In the genomic region with DNA sequence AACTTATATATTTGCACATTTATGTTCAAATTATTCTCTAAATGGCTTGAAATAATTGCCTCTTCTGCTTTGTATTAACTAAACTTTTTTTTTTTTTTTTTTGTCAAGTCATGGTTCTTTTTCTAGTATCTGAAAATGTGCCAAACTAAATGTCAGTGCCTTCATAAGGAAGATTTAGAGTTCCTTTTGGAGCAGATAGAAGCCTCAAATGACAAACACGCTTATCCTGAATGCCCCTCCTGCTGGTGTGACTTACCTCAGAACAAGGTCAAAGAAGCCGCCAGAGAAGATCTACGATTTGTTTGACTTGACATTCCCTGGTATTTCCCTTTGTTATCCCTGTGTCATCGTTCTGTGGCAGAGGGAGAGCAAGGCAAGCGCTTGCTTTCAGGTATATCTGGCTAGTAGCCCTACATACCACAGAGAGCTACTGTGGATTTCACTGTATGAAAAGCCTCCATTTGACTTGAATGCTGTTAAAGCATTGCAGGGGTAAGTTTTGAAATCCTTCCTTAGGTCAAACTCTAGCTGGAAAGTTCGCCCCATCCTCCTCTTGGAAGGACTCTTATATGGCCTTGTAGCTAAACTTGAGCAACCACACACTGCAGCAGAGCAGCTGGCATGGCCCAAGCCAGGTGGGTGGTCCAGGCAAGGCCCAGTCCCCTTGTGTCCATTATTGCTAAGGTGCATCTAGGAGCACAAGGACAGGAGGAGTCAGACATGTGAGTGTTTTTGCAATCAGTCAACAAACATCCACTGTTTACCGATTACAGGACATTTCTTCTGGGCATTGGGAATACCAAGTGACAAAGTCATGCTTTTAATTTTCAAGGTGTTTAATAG, we compare ENCODE assay signal across 1 cellular context.
TF ChIP-seq lines count a peak whose summit lies in the region.

No MANE protein-coding gene starts in this region.

TF ChIP-seq in HepG2, 621 proteins besides CTCF, POLR2A, EP300 and RAD21 (continued from another document and continues in another):
- TF ChIP-seq ZNF431 (CRISPR knock-in tag; IDR thresholded peaks at IDR 0.05; ENCODE audit: borderline replicate concordance, low read depth) = 0 out of 2 replicates have a peak, but pooled peaks have one; percentile 26
- no peak for TF ChIP-seq ZNF883 (CRISPR knock-in tag; IDR thresholded peaks at IDR 0.05; ENCODE audit: not compliant biosample characterization)
- TF ChIP-seq HCFC1 (IDR thresholded peaks at IDR 0.05; ENCODE audit: low read depth, low read length) = no peak
- TF ChIP-seq JUND (CRISPR knock-in tag; IDR thresholded peaks at IDR 0.05) = 0 out of 2 replicates have a peak, but pooled peaks have one; percentile 38
- no peak for TF ChIP-seq SKI (IDR thresholded peaks at IDR 0.05; ENCODE audit: partially characterized antibody)
- TF ChIP-seq ZNF713 (CRISPR knock-in tag; IDR thresholded peaks at IDR 0.05) = no peak
- TF ChIP-seq ZBTB7B (CRISPR knock-in tag; IDR thresholded peaks at IDR 0.05) = peak; percentile 23; the same call in 1 of the 2 replicates
- TF ChIP-seq, protein P1, sequence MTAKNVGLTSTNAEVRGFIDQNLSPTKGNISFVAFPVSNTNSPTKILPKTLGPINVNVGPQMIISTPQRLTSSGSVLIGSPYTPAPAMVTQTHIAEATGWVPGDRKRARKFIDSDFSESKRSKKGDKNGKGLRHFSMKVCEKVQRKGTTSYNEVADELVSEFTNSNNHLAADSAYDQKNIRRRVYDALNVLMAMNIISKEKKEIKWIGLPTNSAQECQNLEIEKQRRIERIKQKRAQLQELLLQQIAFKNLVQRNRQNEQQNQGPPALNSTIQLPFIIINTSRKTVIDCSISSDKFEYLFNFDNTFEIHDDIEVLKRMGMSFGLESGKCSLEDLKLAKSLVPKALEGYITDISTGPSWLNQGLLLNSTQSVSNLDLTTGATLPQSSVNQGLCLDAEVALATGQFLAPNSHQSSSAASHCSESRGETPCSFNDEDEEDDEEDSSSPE (CRISPR knock-in tag; IDR thresholded peaks at IDR 0.05) = peak; percentile 56; the same call in 1 of the 2 replicates
- TF ChIP-seq ZNF207 (IDR thresholded peaks at IDR 0.05; ENCODE audit: borderline replicate concordance) = no peak
- no peak for TF ChIP-seq RBAK (CRISPR knock-in tag; IDR thresholded peaks at IDR 0.05)
- no peak for TF ChIP-seq ZNF678 (CRISPR knock-in tag; IDR thresholded peaks at IDR 0.05)
- TF ChIP-seq SALL2 (CRISPR knock-in tag; IDR thresholded peaks at IDR 0.05) = no peak
- no peak for TF ChIP-seq SYNCRIP (IDR thresholded peaks at IDR 0.05; ENCODE audit: insufficient read depth, low read depth, low read length)
- no peak for TF ChIP-seq ZNF230 (CRISPR knock-in tag; IDR thresholded peaks at IDR 0.05)
- TF ChIP-seq, protein P2, sequence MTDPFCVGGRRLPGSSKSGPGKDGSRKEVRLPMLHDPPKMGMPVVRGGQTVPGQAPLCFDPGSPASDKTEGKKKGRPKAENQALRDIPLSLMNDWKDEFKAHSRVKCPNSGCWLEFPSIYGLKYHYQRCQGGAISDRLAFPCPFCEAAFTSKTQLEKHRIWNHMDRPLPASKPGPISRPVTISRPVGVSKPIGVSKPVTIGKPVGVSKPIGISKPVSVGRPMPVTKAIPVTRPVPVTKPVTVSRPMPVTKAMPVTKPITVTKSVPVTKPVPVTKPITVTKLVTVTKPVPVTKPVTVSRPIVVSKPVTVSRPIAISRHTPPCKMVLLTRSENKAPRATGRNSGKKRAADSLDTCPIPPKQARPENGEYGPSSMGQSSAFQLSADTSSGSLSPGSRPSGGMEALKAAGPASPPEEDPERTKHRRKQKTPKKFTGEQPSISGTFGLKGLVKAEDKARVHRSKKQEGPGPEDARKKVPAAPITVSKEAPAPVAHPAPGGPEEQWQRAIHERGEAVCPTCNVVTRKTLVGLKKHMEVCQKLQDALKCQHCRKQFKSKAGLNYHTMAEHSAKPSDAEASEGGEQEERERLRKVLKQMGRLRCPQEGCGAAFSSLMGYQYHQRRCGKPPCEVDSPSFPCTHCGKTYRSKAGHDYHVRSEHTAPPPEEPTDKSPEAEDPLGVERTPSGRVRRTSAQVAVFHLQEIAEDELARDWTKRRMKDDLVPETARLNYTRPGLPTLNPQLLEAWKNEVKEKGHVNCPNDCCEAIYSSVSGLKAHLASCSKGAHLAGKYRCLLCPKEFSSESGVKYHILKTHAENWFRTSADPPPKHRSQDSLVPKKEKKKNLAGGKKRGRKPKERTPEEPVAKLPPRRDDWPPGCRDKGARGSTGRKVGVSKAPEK (CRISPR knock-in tag; IDR thresholded peaks at IDR 0.05; ENCODE audit: borderline replicate concordance) = no peak
- no peak for TF ChIP-seq ZNF549 (CRISPR knock-in tag; IDR thresholded peaks at IDR 0.05)
- TF ChIP-seq EED (CRISPR knock-in tag; IDR thresholded peaks at IDR 0.05) = no peak
- no peak for TF ChIP-seq ZNF274 (CRISPR knock-in tag; IDR thresholded peaks at IDR 0.05)
- TF ChIP-seq XBP1 (CRISPR knock-in tag; IDR thresholded peaks at IDR 0.05) = no peak
- TF ChIP-seq, protein P3, sequence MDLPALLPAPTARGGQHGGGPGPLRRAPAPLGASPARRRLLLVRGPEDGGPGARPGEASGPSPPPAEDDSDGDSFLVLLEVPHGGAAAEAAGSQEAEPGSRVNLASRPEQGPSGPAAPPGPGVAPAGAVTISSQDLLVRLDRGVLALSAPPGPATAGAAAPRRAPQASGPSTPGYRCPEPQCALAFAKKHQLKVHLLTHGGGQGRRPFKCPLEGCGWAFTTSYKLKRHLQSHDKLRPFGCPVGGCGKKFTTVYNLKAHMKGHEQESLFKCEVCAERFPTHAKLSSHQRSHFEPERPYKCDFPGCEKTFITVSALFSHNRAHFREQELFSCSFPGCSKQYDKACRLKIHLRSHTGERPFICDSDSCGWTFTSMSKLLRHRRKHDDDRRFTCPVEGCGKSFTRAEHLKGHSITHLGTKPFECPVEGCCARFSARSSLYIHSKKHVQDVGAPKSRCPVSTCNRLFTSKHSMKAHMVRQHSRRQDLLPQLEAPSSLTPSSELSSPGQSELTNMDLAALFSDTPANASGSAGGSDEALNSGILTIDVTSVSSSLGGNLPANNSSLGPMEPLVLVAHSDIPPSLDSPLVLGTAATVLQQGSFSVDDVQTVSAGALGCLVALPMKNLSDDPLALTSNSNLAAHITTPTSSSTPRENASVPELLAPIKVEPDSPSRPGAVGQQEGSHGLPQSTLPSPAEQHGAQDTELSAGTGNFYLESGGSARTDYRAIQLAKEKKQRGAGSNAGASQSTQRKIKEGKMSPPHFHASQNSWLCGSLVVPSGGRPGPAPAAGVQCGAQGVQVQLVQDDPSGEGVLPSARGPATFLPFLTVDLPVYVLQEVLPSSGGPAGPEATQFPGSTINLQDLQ (CRISPR knock-in tag; IDR thresholded peaks at IDR 0.05) = no peak
- TF ChIP-seq, protein P4, sequence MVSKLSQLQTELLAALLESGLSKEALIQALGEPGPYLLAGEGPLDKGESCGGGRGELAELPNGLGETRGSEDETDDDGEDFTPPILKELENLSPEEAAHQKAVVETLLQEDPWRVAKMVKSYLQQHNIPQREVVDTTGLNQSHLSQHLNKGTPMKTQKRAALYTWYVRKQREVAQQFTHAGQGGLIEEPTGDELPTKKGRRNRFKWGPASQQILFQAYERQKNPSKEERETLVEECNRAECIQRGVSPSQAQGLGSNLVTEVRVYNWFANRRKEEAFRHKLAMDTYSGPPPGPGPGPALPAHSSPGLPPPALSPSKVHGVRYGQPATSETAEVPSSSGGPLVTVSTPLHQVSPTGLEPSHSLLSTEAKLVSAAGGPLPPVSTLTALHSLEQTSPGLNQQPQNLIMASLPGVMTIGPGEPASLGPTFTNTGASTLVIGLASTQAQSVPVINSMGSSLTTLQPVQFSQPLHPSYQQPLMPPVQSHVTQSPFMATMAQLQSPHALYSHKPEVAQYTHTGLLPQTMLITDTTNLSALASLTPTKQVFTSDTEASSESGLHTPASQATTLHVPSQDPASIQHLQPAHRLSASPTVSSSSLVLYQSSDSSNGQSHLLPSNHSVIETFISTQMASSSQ (IDR thresholded peaks at IDR 0.05; ENCODE audit: low read depth) = peak; percentile 19; the same call in 1 of the 2 replicates
- TF ChIP-seq, protein P4 (CRISPR knock-in tag; IDR thresholded peaks at IDR 0.05; ENCODE audit: borderline replicate concordance) = peak; percentile 78; the same call in 1 of the 2 replicates
- TF ChIP-seq, protein P5, sequence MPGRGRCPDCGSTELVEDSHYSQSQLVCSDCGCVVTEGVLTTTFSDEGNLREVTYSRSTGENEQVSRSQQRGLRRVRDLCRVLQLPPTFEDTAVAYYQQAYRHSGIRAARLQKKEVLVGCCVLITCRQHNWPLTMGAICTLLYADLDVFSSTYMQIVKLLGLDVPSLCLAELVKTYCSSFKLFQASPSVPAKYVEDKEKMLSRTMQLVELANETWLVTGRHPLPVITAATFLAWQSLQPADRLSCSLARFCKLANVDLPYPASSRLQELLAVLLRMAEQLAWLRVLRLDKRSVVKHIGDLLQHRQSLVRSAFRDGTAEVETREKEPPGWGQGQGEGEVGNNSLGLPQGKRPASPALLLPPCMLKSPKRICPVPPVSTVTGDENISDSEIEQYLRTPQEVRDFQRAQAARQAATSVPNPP (CRISPR knock-in tag; IDR thresholded peaks at IDR 0.05) = no peak
- TF ChIP-seq ZNF235 (CRISPR knock-in tag; IDR thresholded peaks at IDR 0.05; ENCODE audit: borderline replicate concordance) = no peak
- TF ChIP-seq ZNF543 (CRISPR knock-in tag; IDR thresholded peaks at IDR 0.05) = no peak
- no peak for TF ChIP-seq ZNF773 (CRISPR knock-in tag; IDR thresholded peaks at IDR 0.05; ENCODE audit: borderline replicate concordance)
- TF ChIP-seq ELF3 (CRISPR knock-in tag; IDR thresholded peaks at IDR 0.05) = peak; percentile 62
- no peak for TF ChIP-seq TSC22D2 (CRISPR knock-in tag; IDR thresholded peaks at IDR 0.05; ENCODE audit: borderline replicate concordance)
- 0 out of 2 replicates have a peak, but pooled peaks have one; percentile 27 for TF ChIP-seq ZNF264 (CRISPR knock-in tag; IDR thresholded peaks at IDR 0.05)
- TF ChIP-seq YEATS2 (CRISPR knock-in tag; IDR thresholded peaks at IDR 0.05; ENCODE audit: borderline replicate concordance) = no peak
- TF ChIP-seq, protein P6, sequence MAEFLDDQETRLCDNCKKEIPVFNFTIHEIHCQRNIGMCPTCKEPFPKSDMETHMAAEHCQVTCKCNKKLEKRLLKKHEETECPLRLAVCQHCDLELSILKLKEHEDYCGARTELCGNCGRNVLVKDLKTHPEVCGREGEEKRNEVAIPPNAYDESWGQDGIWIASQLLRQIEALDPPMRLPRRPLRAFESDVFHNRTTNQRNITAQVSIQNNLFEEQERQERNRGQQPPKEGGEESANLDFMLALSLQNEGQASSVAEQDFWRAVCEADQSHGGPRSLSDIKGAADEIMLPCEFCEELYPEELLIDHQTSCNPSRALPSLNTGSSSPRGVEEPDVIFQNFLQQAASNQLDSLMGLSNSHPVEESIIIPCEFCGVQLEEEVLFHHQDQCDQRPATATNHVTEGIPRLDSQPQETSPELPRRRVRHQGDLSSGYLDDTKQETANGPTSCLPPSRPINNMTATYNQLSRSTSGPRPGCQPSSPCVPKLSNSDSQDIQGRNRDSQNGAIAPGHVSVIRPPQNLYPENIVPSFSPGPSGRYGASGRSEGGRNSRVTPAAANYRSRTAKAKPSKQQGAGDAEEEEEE (CRISPR knock-in tag; IDR thresholded peaks at IDR 0.05; ENCODE audit: borderline replicate concordance) = no peak
- no peak for TF ChIP-seq MED8 (CRISPR knock-in tag; IDR thresholded peaks at IDR 0.05; ENCODE audit: insufficient replicate concordance)
- TF ChIP-seq, protein P7, sequence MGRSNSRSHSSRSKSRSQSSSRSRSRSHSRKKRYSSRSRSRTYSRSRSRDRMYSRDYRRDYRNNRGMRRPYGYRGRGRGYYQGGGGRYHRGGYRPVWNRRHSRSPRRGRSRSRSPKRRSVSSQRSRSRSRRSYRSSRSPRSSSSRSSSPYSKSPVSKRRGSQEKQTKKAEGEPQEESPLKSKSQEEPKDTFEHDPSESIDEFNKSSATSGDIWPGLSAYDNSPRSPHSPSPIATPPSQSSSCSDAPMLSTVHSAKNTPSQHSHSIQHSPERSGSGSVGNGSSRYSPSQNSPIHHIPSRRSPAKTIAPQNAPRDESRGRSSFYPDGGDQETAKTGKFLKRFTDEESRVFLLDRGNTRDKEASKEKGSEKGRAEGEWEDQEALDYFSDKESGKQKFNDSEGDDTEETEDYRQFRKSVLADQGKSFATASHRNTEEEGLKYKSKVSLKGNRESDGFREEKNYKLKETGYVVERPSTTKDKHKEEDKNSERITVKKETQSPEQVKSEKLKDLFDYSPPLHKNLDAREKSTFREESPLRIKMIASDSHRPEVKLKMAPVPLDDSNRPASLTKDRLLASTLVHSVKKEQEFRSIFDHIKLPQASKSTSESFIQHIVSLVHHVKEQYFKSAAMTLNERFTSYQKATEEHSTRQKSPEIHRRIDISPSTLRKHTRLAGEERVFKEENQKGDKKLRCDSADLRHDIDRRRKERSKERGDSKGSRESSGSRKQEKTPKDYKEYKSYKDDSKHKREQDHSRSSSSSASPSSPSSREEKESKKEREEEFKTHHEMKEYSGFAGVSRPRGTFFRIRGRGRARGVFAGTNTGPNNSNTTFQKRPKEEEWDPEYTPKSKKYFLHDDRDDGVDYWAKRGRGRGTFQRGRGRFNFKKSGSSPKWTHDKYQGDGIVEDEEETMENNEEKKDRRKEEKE (IDR thresholded peaks at IDR 0.05) = no peak
- TF ChIP-seq, protein P8, sequence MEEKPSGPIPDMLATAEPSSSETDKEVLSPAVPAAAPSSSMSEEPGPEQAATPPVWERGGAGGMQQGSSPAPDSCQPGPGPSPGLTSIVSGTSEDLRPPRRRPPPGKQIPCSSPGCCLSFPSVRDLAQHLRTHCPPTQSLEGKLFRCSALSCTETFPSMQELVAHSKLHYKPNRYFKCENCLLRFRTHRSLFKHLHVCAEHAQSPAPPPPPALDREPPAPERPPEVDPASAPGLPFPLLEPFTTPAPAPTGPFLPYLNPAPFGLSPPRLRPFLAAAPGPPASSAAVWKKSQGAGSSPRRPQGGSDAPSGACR (CRISPR knock-in tag; IDR thresholded peaks at IDR 0.05) = 0 out of 2 replicates have a peak, but pooled peaks have one; percentile 35
- TF ChIP-seq, protein P9, sequence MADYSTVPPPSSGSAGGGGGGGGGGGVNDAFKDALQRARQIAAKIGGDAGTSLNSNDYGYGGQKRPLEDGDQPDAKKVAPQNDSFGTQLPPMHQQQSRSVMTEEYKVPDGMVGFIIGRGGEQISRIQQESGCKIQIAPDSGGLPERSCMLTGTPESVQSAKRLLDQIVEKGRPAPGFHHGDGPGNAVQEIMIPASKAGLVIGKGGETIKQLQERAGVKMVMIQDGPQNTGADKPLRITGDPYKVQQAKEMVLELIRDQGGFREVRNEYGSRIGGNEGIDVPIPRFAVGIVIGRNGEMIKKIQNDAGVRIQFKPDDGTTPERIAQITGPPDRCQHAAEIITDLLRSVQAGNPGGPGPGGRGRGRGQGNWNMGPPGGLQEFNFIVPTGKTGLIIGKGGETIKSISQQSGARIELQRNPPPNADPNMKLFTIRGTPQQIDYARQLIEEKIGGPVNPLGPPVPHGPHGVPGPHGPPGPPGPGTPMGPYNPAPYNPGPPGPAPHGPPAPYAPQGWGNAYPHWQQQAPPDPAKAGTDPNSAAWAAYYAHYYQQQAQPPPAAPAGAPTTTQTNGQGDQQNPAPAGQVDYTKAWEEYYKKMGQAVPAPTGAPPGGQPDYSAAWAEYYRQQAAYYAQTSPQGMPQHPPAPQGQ (CRISPR knock-in tag; IDR thresholded peaks at IDR 0.05; ENCODE audit: borderline replicate concordance) = no peak
- TF ChIP-seq RELA (CRISPR knock-in tag; IDR thresholded peaks at IDR 0.05) = no peak
